In the genomic region with DNA sequence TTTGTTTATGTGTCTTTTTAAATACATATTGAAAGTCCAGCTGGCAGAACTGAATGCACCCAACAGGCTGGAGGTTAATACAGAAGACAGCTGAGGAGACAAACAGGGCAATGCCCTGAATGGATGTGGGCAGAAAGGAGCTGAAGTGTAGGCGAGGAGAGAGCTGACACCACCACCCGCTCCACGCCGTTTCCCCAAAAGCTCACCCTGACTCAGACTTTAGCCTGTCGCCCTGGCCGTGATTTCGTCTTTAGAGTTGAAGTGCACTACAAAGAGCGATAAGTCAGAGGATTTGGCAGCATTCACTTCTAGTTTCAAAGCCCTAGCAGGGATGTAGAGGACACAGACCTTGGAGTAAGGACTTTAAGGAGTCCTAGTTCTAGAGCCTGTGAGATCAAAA, we compare ENCODE assay signal across 13 cellular contexts. TPM values are rescaled to one million over a fixed set of nuclear protein-coding genes. Genes with fewer than 3 reads are reported as not detected.
DNase-seq lines count a peak whose midpoint lies in the region; ATAC-seq and TF ChIP-seq lines count a peak whose summit lies in the region.
"Had no signal": no experiment of that assay in that cellular context is flagged by ENCODE, and none has a peak within 500 bp of the region (broad histone marks: within the 10 kb centered on the region; RNA-seq: fewer than 3 reads in every experiment).

No MANE protein-coding gene starts in this region.

- CTCF ChIA-PET in naive thymus-derived CD4-positive, alpha-beta T cell (lab: Charles Lee) = interaction anchor here (0.6 to 3.2 kb wide), 2 partner anchors 11 to 343 kb away, joined by 3 to 25 read pairs; no protein-coding TSS in a partner anchor

- H3K4me1 ChIP-seq in naive thymus-derived CD4-positive, alpha-beta T cell (ENCODE audit: control insufficient read depth in 2 of 2, insufficient read depth in 2 of 2, low read length in 2 of 2) = peaks cover 23 to 58% of the 10 kb centered on the region in 2 donors

- ATAC-seq in activated T-helper 17 cell treated with anti-CD3 and anti-CD28 coated beads, Interleukin-2, amount 50 U/mL, for 72 hours (replicated peaks) = no peak
- ATAC-seq in naive thymus-derived CD4-positive, alpha-beta T cell = no peak
- no peak for ATAC-seq in stimulated activated naive CD8-positive, alpha-beta T cell treated with anti-CD3 and anti-CD28 coated beads, Interleukin-15, amount 100 ng/mL, for 72 hours
- ATAC-seq in GM21529 (IDR thresholded peaks at IDR 0.05; ENCODE audit: unreplicated experiment) = no peak
- ATAC-seq: right lobe of liver had no signal

- H3K4me1 Mint-ChIP-seq in activated T-helper 17 cell treated with anti-CD3 and anti-CD28 coated beads, Interleukin-2, amount 50 U/mL, for 72 hours = peaks cover 18% of the 10 kb centered on the region
- peaks cover 43 to 92% (median 84%) of the 10 kb centered on the region in 7 donors for H3K4me1 Mint-ChIP-seq in naive thymus-derived CD4-positive, alpha-beta T cell
- H3K4me1 Mint-ChIP-seq in stimulated activated naive CD8-positive, alpha-beta T cell treated with anti-CD3 and anti-CD28 coated beads, Interleukin-15, amount 100 ng/mL, for 72 hours = peaks cover 84% of the 10 kb centered on the region

- no peaks in the 10 kb centered on the region for H3K9me3 ChIP-seq in naive thymus-derived CD4-positive, alpha-beta T cell (ENCODE audit: control insufficient read depth in 2 of 3, low read length in 3 of 3)
- H3K9me3 ChIP-seq: right lobe of liver had no signal

- POLR2A ChIA-PET in naive thymus-derived CD4-positive, alpha-beta T cell (lab: Charles Lee) = interaction anchor here (0.6 to 3.5 kb wide), 8 partner anchors 8 to 64 kb away, joined by 3 to 36 read pairs (median 5); no protein-coding TSS in a partner anchor

- H3K9me3 Mint-ChIP-seq in activated T-helper 17 cell treated with anti-CD3 and anti-CD28 coated beads, Interleukin-2, amount 50 U/mL, for 72 hours = no peaks in the 10 kb centered on the region
- H3K9me3 Mint-ChIP-seq in naive thymus-derived CD4-positive, alpha-beta T cell = peaks cover 0 to 10% (median 0%) of the 10 kb centered on the region in 11 donors
- no peaks in the 10 kb centered on the region for H3K9me3 Mint-ChIP-seq in stimulated activated naive CD8-positive, alpha-beta T cell treated with anti-CD3 and anti-CD28 coated beads, Interleukin-15, amount 100 ng/mL, for 72 hours

- no peaks in the 10 kb centered on the region for H3K27me3 ChIP-seq in naive thymus-derived CD4-positive, alpha-beta T cell (ENCODE audit: control insufficient read depth in 2 of 2, insufficient read depth in 2 of 2, low read length in 2 of 2)
- H3K27me3 ChIP-seq: right lobe of liver had no signal

- peak; percentile 30 for DNase-seq in activated gamma-delta T cell treated with Interleukin-2 at 50 U/mL for 16 hours
- DNase-seq in activated gamma-delta T cell (lab: John Stamatoyannopoulos, UW) = no peak
- peak in 6 of 9 donors; percentile 20 to 39 (median 26) for DNase-seq in naive thymus-derived CD4-positive, alpha-beta T cell
- DNase-seq in stimulated activated naive CD8-positive, alpha-beta T cell treated with anti-CD3 and anti-CD28 coated beads, Interleukin-15, amount 100 ng/mL, for 72 hours = peak in 1 of 2 donors; percentile 30
- DNase-seq in GF-D8 (lab: John Stamatoyannopoulos, UW) = no peak
- DNase-seq in lower leg skin (ENCODE audit: low spot score in 2 of 2) = no peak
- DNase-seq: effector memory CD4-positive, alpha-beta T cell; foreskin melanocyte; MM.1S; naive B cell; right lobe of liver had no signal

- H3K36me3 ChIP-seq in naive thymus-derived CD4-positive, alpha-beta T cell (ENCODE audit: control insufficient read depth in 2 of 3, insufficient read depth in 3 of 3, low read length in 3 of 3) = peaks cover 0 to 7% (median 0%) of the 10 kb centered on the region in 3 experiments
- H3K36me3 ChIP-seq: right lobe of liver had no signal

- intact Hi-C loops in naive thymus-derived CD4-positive, alpha-beta T cell (cut with micrococcal nuclease) = loop anchor here (2.0 to 10.0 kb wide), 10 partner anchors 13 to 1962 kb away; a partner anchor contains a TSS
- intact Hi-C loops in lower leg skin (cut with DNase I; ENCODE audit: low total_unique reads) = no loop called here

- peak overlapping the region; percentile 10 for H3K27ac Mint-ChIP-seq in activated T-helper 17 cell treated with anti-CD3 and anti-CD28 coated beads, Interleukin-2, amount 50 U/mL, for 72 hours
- H3K27ac Mint-ChIP-seq in naive thymus-derived CD4-positive, alpha-beta T cell = peak overlapping the region; percentile 73 to 100 (median 99)
- peak overlapping the region in 1 of 2 donors; percentile 75 for H3K27ac Mint-ChIP-seq in stimulated activated naive CD8-positive, alpha-beta T cell treated with anti-CD3 and anti-CD28 coated beads, Interleukin-15, amount 100 ng/mL, for 72 hours

- peaks cover 24% of the 10 kb centered on the region for H3K36me3 Mint-ChIP-seq in activated T-helper 17 cell treated with anti-CD3 and anti-CD28 coated beads, Interleukin-2, amount 50 U/mL, for 72 hours (ENCODE audit: low read depth)
- peaks cover 0 to 14% (median 3%) of the 10 kb centered on the region in 5 donors for H3K36me3 Mint-ChIP-seq in naive thymus-derived CD4-positive, alpha-beta T cell
- H3K36me3 Mint-ChIP-seq: naive B cell had no signal

- no peaks in the 10 kb centered on the region for H3K27me3 Mint-ChIP-seq in activated T-helper 17 cell treated with anti-CD3 and anti-CD28 coated beads, Interleukin-2, amount 50 U/mL, for 72 hours
- H3K27me3 Mint-ChIP-seq in naive thymus-derived CD4-positive, alpha-beta T cell = peaks cover 0 to 2% (median 0%) of the 10 kb centered on the region in 5 donors
- H3K27me3 Mint-ChIP-seq in stimulated activated naive CD8-positive, alpha-beta T cell treated with anti-CD3 and anti-CD28 coated beads, Interleukin-15, amount 100 ng/mL, for 72 hours = no peaks in the 10 kb centered on the region

- H3K4me3 ChIP-seq in naive thymus-derived CD4-positive, alpha-beta T cell (ENCODE audit: low read length) = peak overlapping the region; percentile 8
- no peak overlapping the region for H3K4me3 ChIP-seq in lower leg skin (ENCODE audit: low read depth, poor library complexity, severe bottlenecking)
- H3K4me3 ChIP-seq: right lobe of liver had no signal

- no peak for TF ChIP-seq POLR2A in lower leg skin (IDR thresholded peaks at IDR 0.05)

- 83 to 85% methylated on average over 8 of the region's 8 CpGs for WGBS in lower leg skin, 2 donors

- peak overlapping the region; percentile 54 for H3K27ac ChIP-seq in naive thymus-derived CD4-positive, alpha-beta T cell (ENCODE audit: low read depth, low read length)
- H3K27ac ChIP-seq: right lobe of liver had no signal

- TF ChIP-seq CTCF in lower leg skin (IDR thresholded peaks at IDR 0.05) = no peak

- H3K4me3 Mint-ChIP-seq in activated T-helper 17 cell treated with anti-CD3 and anti-CD28 coated beads, Interleukin-2, amount 50 U/mL, for 72 hours = peak overlapping the region; percentile 88
- peak overlapping the region; percentile 60 to 96 (median 76) for H3K4me3 Mint-ChIP-seq in naive thymus-derived CD4-positive, alpha-beta T cell
- peak overlapping the region; percentile 74 to 76 for H3K4me3 Mint-ChIP-seq in stimulated activated naive CD8-positive, alpha-beta T cell treated with anti-CD3 and anti-CD28 coated beads, Interleukin-15, amount 100 ng/mL, for 72 hours

RNA-seq across cellular contexts. Expression of a gene that starts 2.2 kb away (rescaled TPM):
- total RNA-seq in activated T-helper 17 cell treated with anti-CD3 and anti-CD28 coated beads, Interleukin-2, amount 50 U/mL, for 72 hours = 100 to 1,000 TPM in 1 of 2 donors, 10 to 100 TPM in 1; 65.5 to 104 TPM
- total RNA-seq in naive thymus-derived CD4-positive, alpha-beta T cell = 100 to 1,000 TPM in 3 of 5 experiments, 10 to 100 TPM in 2; 79.0 to 184 (median 153) TPM
- polyA plus RNA-seq in naive thymus-derived CD4-positive, alpha-beta T cell = 10 to 100 TPM; 50.4 to 72.6 TPM
- total RNA-seq in lower leg skin = 10 to 100 TPM; 28.2 to 54.7 (median 33.1) TPM

Comparison
In these comparisons a context has a peak if more than half of its experiments do, and no peak if none do; other contexts are left out.
1. DNase-seq: peak in activated gamma-delta T cell treated with Interleukin-2 at 50 U/mL for 16 hours (single experiment) and naive thymus-derived CD4-positive, alpha-beta T cell (6 of 9); none in activated gamma-delta T cell (single experiment), GF-D8 (single experiment) and lower leg skin (0 of 2).
2. Peak in every context shown above with its lines, with median percentiles within 50 percentile points of each other: H3K4me3 Mint-ChIP-seq.